Comparison of ENCODE assay signal across 9 cellular contexts in the genomic region with DNA sequence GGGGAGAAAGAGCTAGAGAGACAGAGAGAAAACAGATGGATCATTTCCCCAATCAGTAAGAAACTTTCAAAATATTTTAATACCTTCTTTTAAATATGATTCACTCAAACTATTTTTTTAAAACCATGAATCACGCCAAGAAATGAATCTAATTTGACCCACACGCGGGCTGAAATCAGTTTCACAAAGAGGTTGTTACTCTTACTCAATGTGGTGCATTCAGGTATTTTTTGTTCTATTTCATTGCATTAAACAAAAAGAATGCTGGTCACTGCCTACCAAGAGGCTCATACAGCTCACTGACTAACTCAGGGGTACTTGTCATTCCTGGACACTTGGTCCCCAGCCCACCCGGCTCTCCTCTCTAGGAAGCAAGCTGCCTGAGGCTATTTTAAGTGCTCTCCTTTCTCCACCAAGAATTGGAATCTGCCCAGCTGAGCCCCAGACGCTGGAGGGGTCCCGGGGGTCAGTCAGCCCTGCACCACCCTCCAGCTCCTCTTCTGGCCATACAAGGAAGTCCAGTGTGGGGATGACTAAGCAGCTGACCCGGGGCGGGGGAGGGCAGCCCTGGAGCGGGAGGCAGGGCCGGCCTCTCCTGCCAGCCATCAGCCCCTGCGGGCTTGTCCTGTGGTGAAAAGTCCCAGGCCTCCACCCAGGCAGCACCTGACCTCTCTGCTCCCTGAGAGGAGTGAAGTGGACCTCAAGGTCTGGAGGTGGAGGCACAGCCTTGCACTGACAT. TPM values are rescaled to one million over a fixed set of nuclear protein-coding genes. Genes with fewer than 3 reads are reported as not detected.
DNase-seq lines count a peak whose midpoint lies in the region; ATAC-seq, FAIRE-seq and TF ChIP-seq lines count a peak whose summit lies in the region.
"Had no signal": no experiment of that assay in that cellular context is flagged by ENCODE, and none has a peak within 500 bp of the region (broad histone marks: within the 10 kb centered on the region; RNA-seq: fewer than 3 reads in every experiment).

No MANE protein-coding gene starts in this region.

- no peak for ATAC-seq in GM21390 (IDR thresholded peaks at IDR 0.05; ENCODE audit: unreplicated experiment)

- peak; percentile 73 for DNase-seq in AG10803 (ENCODE audit: low read depth)
- peak; percentile 90 for DNase-seq in RCC 7860 (ENCODE audit: low spot score)
- DNase-seq in fibroblast of the aortic adventitia (ENCODE audit: low read depth), result peak; percentile 86
- DNase-seq in DMS79 (lab: John Stamatoyannopoulos, UW), result no peak
- DNase-seq in NOMO-1 treated with dmso at 0.1 percent for 144 hours (lab: John Stamatoyannopoulos, UW; ENCODE audit: unreplicated experiment), result no peak
- DNase-seq in middle frontal gyrus (ENCODE audit: extremely low spot score, low spot score), result no peak

- TF ChIP-seq CTCF in AG10803 (conservative IDR thresholded peaks at IDR 0.05; ENCODE audit: low read length) (peak; percentile 45), fibroblast of the aortic adventitia (IDR thresholded peaks at IDR 0.05; ENCODE audit: insufficient read depth, low read length) (peak; percentile 66), nephron (IDR thresholded peaks at IDR 0.05; ENCODE audit: unreplicated experiment in 3 of 3) (peak in 2 of 3 experiments; percentile 19 to 27)

- H3K4me3 Mint-ChIP-seq in nephron, result peak overlapping the region in 1 of 3 experiments; percentile 47

- H3K36me3 Mint-ChIP-seq in nephron (ENCODE audit: low read depth), result peaks cover 5% of the 10 kb centered on the region

- peaks cover 4% of the 10 kb centered on the region for H3K27me3 Mint-ChIP-seq in nephron (ENCODE audit: low read depth)

- no peaks in the 10 kb centered on the region for H3K9me3 Mint-ChIP-seq in nephron

- peak overlapping the region; percentile 27 for H3K4me3 ChIP-seq in AG10803 (ENCODE audit: low read length)
- H3K4me3 ChIP-seq in fibroblast of the aortic adventitia (ENCODE audit: low read depth, low read length), result peak overlapping the region; percentile 1
- H3K4me3 ChIP-seq: skin epidermis had no signal

- H3K27ac Mint-ChIP-seq in nephron, result peak overlapping the region in 1 of 3 experiments; percentile 50

- peaks cover 39% of the 10 kb centered on the region for H3K4me1 Mint-ChIP-seq in nephron

- FAIRE-seq in RCC 7860 (lab: Jason Lieb, UNC), result peak; percentile 87

RNA-seq across cellular contexts. Expression of a gene that starts 21.7 kb away (rescaled TPM):
- 39.1 and 111 TPM in 2 replicates for total RNA-seq in fibroblast of the aortic adventitia (ENCODE audit: low replicate concordance)

Comparison
In these comparisons a context has a peak if more than half of its experiments do, and no peak if none do; other contexts are left out.
1. DNase-seq: peak in AG10803 (single experiment), RCC 7860 (single experiment) and fibroblast of the aortic adventitia (single experiment); none in DMS79 (single experiment), NOMO-1 treated with dmso at 0.1 percent for 144 hours (single experiment) and middle frontal gyrus (single experiment).
2. Peak in every context shown above with its lines, with median percentiles within 50 percentile points of each other: CTCF ChIP-seq.